In genomic region chr10:72417971-72418370, GRCh38 we compare ENCODE assay signal across 28 cellular contexts.
"Had no signal": no experiment of that assay in that cellular context is flagged by ENCODE, and none has a peak within 500 bp of the region (broad histone marks: within the 10 kb centered on the region; RNA-seq: fewer than 3 reads in every experiment).

No MANE protein-coding gene starts in this region.

- H3K27ac ChIP-seq: breast epithelium, heart left ventricle, neutrophil, pancreas, psoas muscle, stomach, thyroid gland, upper lobe of right lung had no signal

- H3K4me1 ChIP-seq: breast epithelium, heart left ventricle, pancreas, psoas muscle, stomach, thyroid gland, upper lobe of right lung had no signal

- H3K4me3 ChIP-seq: breast epithelium, heart left ventricle, pancreas, psoas muscle, stomach, thyroid gland, upper lobe of right lung had no signal

- H3K27me3 ChIP-seq: breast epithelium, heart left ventricle, neutrophil, pancreas, stomach, thyroid gland, upper lobe of right lung had no signal

- FAIRE-seq: astrocyte, colon, endothelial cell of umbilical vein, pancreas had no signal

- H3K4me1 Mint-ChIP-seq: activated B cell treated with CpG ODN at 0.5 μM for 24 hours; central memory CD8-positive, alpha-beta T cell; stimulated activated naive B cell treated with anti-CD40 and anti-IgM and Interleukin-4, amounts not matched to agents 10 μg/mL and 1 μg/mL and 100 μg/mL, for 72 hours had no signal

- H3K4me3 Mint-ChIP-seq: activated B cell treated with CpG ODN at 0.5 μM for 24 hours; activated CD8-positive, alpha-beta T cell treated with anti-CD3 and anti-CD28 coated beads for 36 hours; activated T-cell treated with anti-CD3 and anti-CD28 coated beads, Interleukin-2, amount 50 U/mL, for 4 hours; activated T-helper 17 cell treated with anti-CD3 and anti-CD28 coated beads, Interleukin-2, amount 50 U/mL, for 72 hours; central memory CD8-positive, alpha-beta T cell; natural killer cell treated with Interleukin-12 subunit alpha and Interleukin-12 subunit beta and Interleukin-15 and Interleukin-18, amount 100 ng/mL, for 72 hours; stimulated activated naive B cell treated with anti-CD40 and anti-IgM and Interleukin-4, amounts not matched to agents 10 μg/mL and 1 μg/mL and 100 μg/mL, for 72 hours had no signal

- H3K9me3 ChIP-seq: neutrophil, pancreas, psoas muscle, thyroid gland, upper lobe of right lung had no signal

- H3K27ac Mint-ChIP-seq: activated B cell treated with CpG ODN at 0.5 μM for 24 hours; activated CD8-positive, alpha-beta T cell treated with anti-CD3 and anti-CD28 coated beads for 36 hours; activated T-helper 17 cell treated with anti-CD3 and anti-CD28 coated beads, Interleukin-2, amount 50 U/mL, for 72 hours; natural killer cell treated with Interleukin-12 subunit alpha and Interleukin-12 subunit beta and Interleukin-15 and Interleukin-18, amount 100 ng/mL, for 72 hours; stimulated activated naive B cell treated with anti-CD40 and anti-IgM and Interleukin-4, amounts not matched to agents 10 μg/mL and 1 μg/mL and 100 μg/mL, for 72 hours had no signal

- ATAC-seq: activated CD8-positive, alpha-beta T cell treated with anti-CD3 and anti-CD28 coated beads for 36 hours; activated T-cell treated with anti-CD3 and anti-CD28 coated beads, Interleukin-2, amount 50 U/mL, for 4 hours; activated T-helper 17 cell treated with anti-CD3 and anti-CD28 coated beads, Interleukin-2, amount 50 U/mL, for 72 hours; heart left ventricle; natural killer cell treated with Interleukin-12 subunit alpha and Interleukin-12 subunit beta and Interleukin-15 and Interleukin-18, amount 100 ng/mL, for 72 hours; pancreas; psoas muscle; stimulated activated naive B cell treated with anti-CD40 and anti-IgM and Interleukin-4, amounts not matched to agents 10 μg/mL and 1 μg/mL and 100 μg/mL, for 72 hours; upper lobe of right lung had no signal

- H3K27me3 Mint-ChIP-seq: activated B cell treated with CpG ODN at 0.5 μM for 24 hours; activated CD8-positive, alpha-beta T cell treated with anti-CD3 and anti-CD28 coated beads for 36 hours; activated T-helper 17 cell treated with anti-CD3 and anti-CD28 coated beads, Interleukin-2, amount 50 U/mL, for 72 hours; central memory CD8-positive, alpha-beta T cell; natural killer cell treated with Interleukin-12 subunit alpha and Interleukin-12 subunit beta and Interleukin-15 and Interleukin-18, amount 100 ng/mL, for 72 hours; stimulated activated naive B cell treated with anti-CD40 and anti-IgM and Interleukin-4, amounts not matched to agents 10 μg/mL and 1 μg/mL and 100 μg/mL, for 72 hours had no signal

- H3K9me3 Mint-ChIP-seq: natural killer cell treated with Interleukin-12 subunit alpha and Interleukin-12 subunit beta and Interleukin-15 and Interleukin-18, amount 100 ng/mL, for 72 hours had no signal

- H3K36me3 ChIP-seq: breast epithelium had no signal

- DNase-seq: activated B cell treated with CpG ODN at 0.5 μM for 24 hours; activated CD4-positive, alpha-beta T cell treated with anti-CD3 and anti-CD28 coated beads, Interleukin-2, amount 50 U/mL, for 1 hour; activated CD8-positive, alpha-beta T cell treated with anti-CD3 and anti-CD28 coated beads for 36 hours; activated gamma-delta T cell treated with Interleukin-2 at 50 U/mL for 16 hours; activated naive CD4-positive, alpha-beta T cell treated with anti-CD3 and anti-CD28 coated beads, Interleukin-2, amount 50 U/mL, for 16 hours; activated T-cell treated with anti-CD3 and anti-CD28 coated beads, Interleukin-2, amount 50 U/mL, for 4 hours; amniotic stem cell; effector memory CD4-positive, alpha-beta T cell; foreskin fibroblast; heart left ventricle; hypothalamus; pancreas; psoas muscle; stimulated activated CD4-positive, alpha-beta T cell treated with anti-CD3 and anti-CD28 coated beads, Interleukin-15, amount 100 ng/mL, for 24 hours; stimulated activated CD4-positive, alpha-beta T cell treated with anti-CD3 and anti-CD28 coated beads, Interleukin-2, amount 100 ng/mL, for 24 hours; stimulated activated naive B cell treated with anti-CD40 and anti-IgM and Interleukin-4, amounts not matched to agents 10 μg/mL and 1 μg/mL and 100 μg/mL, for 72 hours; stomach; T-helper 2 cell; thyroid gland; upper lobe of right lung had no signal
